Comparison of ENCODE assay signal across 8 cellular contexts in genomic region chr10:124916585-124917167, GRCh38. TPM values are rescaled to one million over a fixed set of nuclear protein-coding genes. Genes with fewer than 3 reads are reported as not detected.
DNase-seq lines count a peak whose midpoint lies in the region; ATAC-seq and TF ChIP-seq lines count a peak whose summit lies in the region.

No MANE protein-coding gene starts in this region.

- DNase-seq in AML-193 (lab: John Stamatoyannopoulos, UW) (peak; percentile 90 to 91), NCI-H460 (ENCODE audit: extremely low read depth, low read depth) (peak; percentile 94), chondrocyte (ENCODE audit: low spot score) (peak; percentile 98), kidney epithelial cell (ENCODE audit: low read depth) (peak; percentile 70)
- peak; percentile 95 for DNase-seq in activated CD4-positive, alpha-beta T cell treated with anti-CD3 and anti-CD28 coated beads for 24 hours (ENCODE audit: low read depth in 2 of 2)
- DNase-seq in stimulated activated CD4-positive, alpha-beta T cell treated with anti-CD3 and anti-CD28 coated beads, Interleukin-15, amount 100 ng/mL, for 24 hours = peak; percentile 98

- no peaks in the 10 kb centered on the region for H3K27me3 Mint-ChIP-seq in chondrocyte (ENCODE audit: low read depth)

- peak overlapping the region; percentile 73 for H3K4me3 ChIP-seq in kidney epithelial cell (ENCODE audit: low read depth, low read length)

- TF ChIP-seq CTCF in chondrocyte (IDR thresholded peaks at IDR 0.05) (no peak), kidney epithelial cell (IDR thresholded peaks at IDR 0.05; ENCODE audit: insufficient read depth, low read length, poor library complexity, severe bottlenecking) (no peak)

- H3K27ac Mint-ChIP-seq in chondrocyte (ENCODE audit: unreplicated experiment) = peak overlapping the region; percentile 84

- peak overlapping the region; percentile 76 for H3K4me3 Mint-ChIP-seq in chondrocyte (ENCODE audit: unreplicated experiment)

- no peaks in the 10 kb centered on the region for H3K36me3 Mint-ChIP-seq in chondrocyte (ENCODE audit: low read depth)

- ATAC-seq in GM19043 (IDR thresholded peaks at IDR 0.05; ENCODE audit: low read depth, unreplicated experiment) = peak; percentile 96
- ATAC-seq in HG03354 (IDR thresholded peaks at IDR 0.05; ENCODE audit: poor library complexity, severe bottlenecking, unreplicated experiment) = peak; percentile 96

- H3K9me3 Mint-ChIP-seq in chondrocyte (ENCODE audit: low read depth) = no peaks in the 10 kb centered on the region

- no peaks in the 10 kb centered on the region for H3K36me3 ChIP-seq in kidney epithelial cell (ENCODE audit: control insufficient read depth, insufficient read depth, low read length)

- no peaks in the 10 kb centered on the region for H3K27me3 ChIP-seq in kidney epithelial cell (ENCODE audit: control insufficient read depth, insufficient read depth, low read length)

- peaks cover 51% of the 10 kb centered on the region for H3K4me1 Mint-ChIP-seq in chondrocyte (ENCODE audit: low read depth)

RNA-seq across cellular contexts. Expression of gene ZRANB1, which starts 25.2 kb away (rescaled TPM):
- total RNA-seq in NCI-H460 (2014; rRNA removed; shearing (Covaris generic)) = 27.6 and 30.5 TPM in 2 replicates
- 6.9 and 11.6 TPM in 2 replicates for polyA plus RNA-seq in NCI-H460 (2014; cell fraction: nucleus; rRNA removed)
- total RNA-seq in chondrocyte (21.6 to 24.7 TPM (median 23.6 TPM) in 3 replicates), kidney epithelial cell (15.0 and 18.9 TPM in 2 replicates)

Comparison
In these comparisons a context has a peak if more than half of its experiments do, and no peak if none do; other contexts are left out.
1. Peak in every context shown above with its lines: DNase-seq, ATAC-seq and H3K4me3 ChIP-seq.